9 cellular contexts compared by ENCODE assay signal in genomic region chr3:194103475-194103874, GRCh38. TPM values are rescaled to one million over a fixed set of nuclear protein-coding genes. Genes with fewer than 3 reads are reported as not detected.
DNase-seq lines count a peak whose midpoint lies in the region; ATAC-seq and TF ChIP-seq lines count a peak whose summit lies in the region.
"Had no signal": no experiment of that assay in that cellular context is flagged by ENCODE, and none has a peak within 500 bp of the region (broad histone marks: within the 10 kb centered on the region; RNA-seq: fewer than 3 reads in every experiment).

No MANE protein-coding gene starts in this region.

- H3K9me3 ChIP-seq in DND-41 (ENCODE audit: insufficient read depth, low read length, severe bottlenecking) (no peaks in the 10 kb centered on the region), T-helper 17 cell (ENCODE audit: control insufficient read depth, low read length, poor library complexity, severe bottlenecking) (no peaks in the 10 kb centered on the region)
- H3K9me3 ChIP-seq in effector memory CD4-positive, alpha-beta T cell (ENCODE audit: control insufficient read depth, low read length): no peaks in the 10 kb centered on the region

- ATAC-seq in DND-41 (ENCODE audit: insufficient read depth, low read depth): peak; percentile 41; the same call in 1 of the 3 replicates
- peak; percentile 27 for ATAC-seq in GM19452 (IDR thresholded peaks at IDR 0.05; ENCODE audit: unreplicated experiment)
- peak; percentile 98 for ATAC-seq in T-helper 17 cell
- ATAC-seq in HG03520 (IDR thresholded peaks at IDR 0.05; ENCODE audit: unreplicated experiment): no peak

- DNase-seq in DND-41: no peak
- peak in 2 of 3 donors; percentile 30 to 31 for DNase-seq in T-helper 17 cell
- peak in 2 of 3 donors; percentile 11 for DNase-seq in effector memory CD4-positive, alpha-beta T cell
- no peak for DNase-seq in NCI-H146 treated with DMSO at 0.1 percent for 48 hours (lab: John Stamatoyannopoulos, UW; ENCODE audit: unreplicated experiment)
- DNase-seq in globus pallidus (ENCODE audit: low spot score): no peak
- no peak for DNase-seq in cerebellar cortex (ENCODE audit: low spot score)
- DNase-seq: occipital lobe had no signal

- H3K4me3 Mint-ChIP-seq in T-helper 17 cell: no peak overlapping the region

- peaks cover 13% of the 10 kb centered on the region for H3K4me1 Mint-ChIP-seq in T-helper 17 cell

- no peak overlapping the region for H2AFZ ChIP-seq in DND-41 (ENCODE audit: low read depth, low read length)

- peaks cover 2% of the 10 kb centered on the region for H3K36me3 Mint-ChIP-seq in T-helper 17 cell (ENCODE audit: low read depth)

- H3K4me3 ChIP-seq in DND-41 (ENCODE audit: low read depth in 1 of 2, low read length in 2 of 2): no peak overlapping the region
- no peak overlapping the region for H3K4me3 ChIP-seq in effector memory CD4-positive, alpha-beta T cell (ENCODE audit: insufficient read depth, low read depth, low read length, poor library complexity, severe bottlenecking)

- H3K79me2 ChIP-seq in DND-41 (ENCODE audit: insufficient read depth, low read length): no peaks in the 10 kb centered on the region

- H3K27me3 ChIP-seq in DND-41 (ENCODE audit: insufficient read depth, low read length, poor library complexity): peaks cover 50% of the 10 kb centered on the region
- H3K27me3 ChIP-seq in effector memory CD4-positive, alpha-beta T cell (replicated peaks; ENCODE audit: control insufficient read depth, insufficient read depth, low read length, poor library complexity, severe bottlenecking): peaks cover 3% of the 10 kb centered on the region

- H3K36me3 ChIP-seq in DND-41 (ENCODE audit: insufficient read depth, low read length): no peaks in the 10 kb centered on the region
- H3K36me3 ChIP-seq in effector memory CD4-positive, alpha-beta T cell (ENCODE audit: control insufficient read depth, insufficient read depth, low read length): no peaks in the 10 kb centered on the region

- H3K4me2 ChIP-seq in DND-41 (ENCODE audit: insufficient read depth, low read length): no peak overlapping the region

- H3K9ac ChIP-seq in DND-41 (ENCODE audit: low read depth, low read length): no peak overlapping the region

- 0 out of 2 replicates have a peak, but pooled peaks cover 10% of the 10 kb centered on the region for H4K20me1 ChIP-seq in DND-41 (ENCODE audit: insufficient read depth, low read length)

- H3K27me3 Mint-ChIP-seq in T-helper 17 cell: peaks cover 61% of the 10 kb centered on the region

- H3K27ac ChIP-seq in DND-41 (ENCODE audit: low read length): no peak overlapping the region
- no peak overlapping the region for H3K27ac ChIP-seq in effector memory CD4-positive, alpha-beta T cell (ENCODE audit: insufficient read depth, low read length, poor library complexity, severe bottlenecking)

- TF ChIP-seq CTCF in DND-41 (IDR thresholded peaks at IDR 0.05; ENCODE audit: borderline replicate concordance, extremely low read depth, low read length, poor library complexity, severe bottlenecking): no peak

- no peaks in the 10 kb centered on the region for H3K4me1 ChIP-seq in DND-41 (ENCODE audit: insufficient read depth, low read length)
- H3K4me1 ChIP-seq in effector memory CD4-positive, alpha-beta T cell (ENCODE audit: control insufficient read depth, insufficient read depth, low read length, poor library complexity, severe bottlenecking): no peaks in the 10 kb centered on the region

- peak overlapping the region; percentile 67 for H3K27ac Mint-ChIP-seq in T-helper 17 cell

RNA-seq across cellular contexts. Expression of gene HES1, which starts 32.5 kb away (rescaled TPM):
- total RNA-seq in T-helper 17 cell: 1 to 10 TPM; 2.4 to 3.1 TPM

Comparison
In these comparisons a context has a peak if more than half of its experiments do, and no peak if none do; other contexts are left out.
1. DNase-seq: peak in T-helper 17 cell (2 of 3) and effector memory CD4-positive, alpha-beta T cell (2 of 3); none in DND-41 (single experiment), NCI-H146 treated with DMSO at 0.1 percent for 48 hours (single experiment), globus pallidus (single experiment) and cerebellar cortex (single experiment).